ENCODE assay signal across 23 cellular contexts in genomic region chr22:46721716-46722115, GRCh38. TPM values are rescaled to one million over a fixed set of nuclear protein-coding genes. Genes with fewer than 3 reads are reported as not detected.
A peak's percentile ranks its signal among the peaks of the same experiment; 100 is the strongest.
DNase-seq lines count a peak whose midpoint lies in the region; ATAC-seq, FAIRE-seq and TF ChIP-seq lines count a peak whose summit lies in the region.
"Had no signal": no experiment of that assay in that cellular context is flagged by ENCODE, and none has a peak within 500 bp of the region (broad histone marks: within the 10 kb centered on the region; RNA-seq: fewer than 3 reads in every experiment).

No MANE protein-coding gene starts in this region.

- intact Hi-C loops in HepG2 (cut with micrococcal nuclease; ENCODE audit: unreplicated experiment) (no loop called here), right lobe of liver (cut with DNase I) (no loop called here), tibial artery (cut with DNase I; ENCODE audit: low total_unique reads) (no loop called here)

- TF ChIP-seq RAD21 in HepG2 (CRISPR knock-in tag; IDR thresholded peaks at IDR 0.05): no peak

- DNase-seq in HepG2 (ENCODE audit: low spot score) (no peak), right lobe of liver (no peak), T-helper 17 cell (no peak), left kidney (ENCODE audit: low read depth, low spot score) (peak; percentile 82), tibial artery (no peak), SKM-1 (lab: John Stamatoyannopoulos, UW; ENCODE audit: unreplicated experiment) (no peak)
- DNase-seq: activated CD4-positive, alpha-beta T cell treated with anti-CD3 and anti-CD28 coated beads for 36 hours; activated CD8-positive, alpha-beta memory T cell treated with anti-CD3 and anti-CD28 coated beads, Interleukin-2, amount 10 ng/mL, durations not matched to agents 7 days and 5 days; GDM1; mesendoderm; naive thymus-derived CD4-positive, alpha-beta T cell; NCI-H187 treated with DMSO at 0.1 percent for 48 hours; OCI-M1; SIG-M5; T-helper 1 cell; upper lobe of right lung had no signal

- H3K9me3 ChIP-seq in HepG2 (ENCODE audit: low read length) (no peaks in the 10 kb centered on the region), right lobe of liver (no peaks in the 10 kb centered on the region), T-helper 17 cell (ENCODE audit: control insufficient read depth, low read length, poor library complexity, severe bottlenecking) (no peaks in the 10 kb centered on the region), tibial artery (no peaks in the 10 kb centered on the region)
- H3K9me3 ChIP-seq: BLaER1 treated with 17β-estradiol and CSF1 and Interleukin-3, amounts not matched to agents 10 nM and 100 nM; esophagus muscularis mucosa; HAP-1; pancreas; upper lobe of right lung had no signal

- in situ Hi-C loops in HepG2 (cut with HindIII; ENCODE audit: extremely low pct_ligation_motif_present, low pct_unique_long_range_greater_than_20kb): no loop called here

- H3K9ac ChIP-seq in HepG2 (ENCODE audit: insufficient read depth, low read depth, low read length): no peak overlapping the region
- H3K9ac ChIP-seq: BLaER1 treated with 17β-estradiol and CSF1 and Interleukin-3, amounts not matched to agents 10 nM and 100 nM had no signal

- peaks cover 3% of the 10 kb centered on the region for H3K79me2 ChIP-seq in HepG2 (ENCODE audit: insufficient read depth, low read length)

- H3K4me1 ChIP-seq in HepG2 (ENCODE audit: insufficient read depth, low read length) (no peaks in the 10 kb centered on the region), right lobe of liver (peaks cover 0 to 16% (median 6%) of the 10 kb centered on the region in 4 donors), tibial artery (no peaks in the 10 kb centered on the region)
- H3K4me1 ChIP-seq: HAP-1, upper lobe of right lung had no signal

- TF ChIP-seq POLR2A in HepG2 (IDR thresholded peaks at IDR 0.05; ENCODE audit: insufficient read depth in 1 of 2, low read depth in 2 of 2, low read length in 2 of 2): no peak
- no peak for TF ChIP-seq POLR2A in right lobe of liver (IDR thresholded peaks at IDR 0.05)

- peaks cover 32% of the 10 kb centered on the region for H3K4me1 Mint-ChIP-seq in T-helper 17 cell
- H3K4me1 Mint-ChIP-seq: activated CD8-positive, alpha-beta memory T cell treated with anti-CD3 and anti-CD28 coated beads, Interleukin-2, amount 10 ng/mL, durations not matched to agents 7 days and 5 days had no signal

- no peak overlapping the region for H3K4me3 Mint-ChIP-seq in T-helper 17 cell
- H3K4me3 Mint-ChIP-seq: activated CD4-positive, alpha-beta T cell treated with anti-CD3 and anti-CD28 coated beads for 36 hours; activated CD8-positive, alpha-beta memory T cell treated with anti-CD3 and anti-CD28 coated beads, Interleukin-2, amount 10 ng/mL, durations not matched to agents 7 days and 5 days; activated naive CD4-positive, alpha-beta T cell treated with anti-CD3 and anti-CD28 coated beads, Interleukin-2, amount 50 U/mL, for 24 hours; naive thymus-derived CD4-positive, alpha-beta T cell had no signal

- BruUV-seq in HepG2 (replicated peaks; lab: Mats Ljungman, UMichigan): no TSS peak

- H3K27ac ChIP-seq in HepG2 (ENCODE audit: extremely low read length, insufficient read depth, low read length): no peak overlapping the region
- H3K27ac ChIP-seq in right lobe of liver: no peak overlapping the region
- H3K27ac ChIP-seq in tibial artery: no peak overlapping the region
- H3K27ac ChIP-seq: esophagus muscularis mucosa, pancreas, upper lobe of right lung had no signal

- WGBS in HepG2 (ENCODE audit: low lambda C conversion rate): 94% methylated on average over 8 of the region's 8 CpGs
- 85% methylated on average over 5 of the region's 8 CpGs for WGBS in right lobe of liver (ENCODE audit: insufficient coverage, low coverage, low lambda C conversion rate, missing lambda C conversion rate)

- no peak for TF ChIP-seq EP300 in HepG2 (IDR thresholded peaks at IDR 0.05; ENCODE audit: low read depth in 2 of 2, low read length in 2 of 2)
- TF ChIP-seq EP300 in HepG2 (CRISPR knock-in tag; IDR thresholded peaks at IDR 0.05; ENCODE audit: borderline replicate concordance): no peak

- peaks cover 10% of the 10 kb centered on the region; the same call in 1 of the 2 replicates for H4K20me1 ChIP-seq in HepG2 (ENCODE audit: insufficient read depth, low read length)

- no peak overlapping the region for H2AFZ ChIP-seq in HepG2 (ENCODE audit: low read length)

- H3K4me3 ChIP-seq in HepG2 (replicated peaks in 1 of 3; ENCODE audit: insufficient read depth in 1 of 3, low read depth in 2 of 3, low read length in 3 of 3): no peak overlapping the region
- no peak overlapping the region for H3K4me3 ChIP-seq in right lobe of liver
- H3K4me3 ChIP-seq in tibial artery: no peak overlapping the region
- H3K4me3 ChIP-seq: BLaER1 treated with 17β-estradiol and CSF1 and Interleukin-3, amounts not matched to agents 10 nM and 100 nM; esophagus muscularis mucosa; HAP-1; pancreas; upper lobe of right lung had no signal

- H3K36me3 ChIP-seq in HepG2 (replicated peaks in 1 of 2; ENCODE audit: control insufficient read depth in 1 of 2, insufficient read depth in 2 of 2, low read length in 2 of 2) (peaks cover 11 to 48% of the 10 kb centered on the region in 2 experiments), right lobe of liver (peaks cover 0 to 27% (median 14%) of the 10 kb centered on the region in 4 donors), tibial artery (peaks cover 21 to 58% (median 38%) of the 10 kb centered on the region in 3 donors)

- no peak for FAIRE-seq in HepG2 (lab: Jason Lieb, UNC)
- FAIRE-seq: astrocyte, pancreas had no signal

- H3K27me3 Mint-ChIP-seq in T-helper 17 cell: no peaks in the 10 kb centered on the region
- H3K27me3 Mint-ChIP-seq: activated CD4-positive, alpha-beta T cell treated with anti-CD3 and anti-CD28 coated beads for 36 hours; activated CD8-positive, alpha-beta memory T cell treated with anti-CD3 and anti-CD28 coated beads, Interleukin-2, amount 10 ng/mL, durations not matched to agents 7 days and 5 days; activated naive CD4-positive, alpha-beta T cell treated with anti-CD3 and anti-CD28 coated beads, Interleukin-2, amount 50 U/mL, for 24 hours; naive thymus-derived CD4-positive, alpha-beta T cell had no signal

- POLR2A ChIA-PET in HepG2 (lab: Yijun Ruan, JAX): no interaction called here

- TF ChIP-seq CTCF in HepG2 (CRISPR knock-in tag; IDR thresholded peaks at IDR 0.05) (no peak), right lobe of liver (IDR thresholded peaks at IDR 0.05) (no peak), tibial artery (IDR thresholded peaks at IDR 0.05) (no peak)

- no peak overlapping the region for H3K4me2 ChIP-seq in HepG2 (ENCODE audit: low read depth, low read length)

- CTCF ChIA-PET in HepG2 (lab: Yijun Ruan, JAX; ENCODE audit: low intra/inter-chr PET ratio, low total read pairs): no interaction called here

- no peak for ATAC-seq in HepG2
- no peak for ATAC-seq in right lobe of liver
- ATAC-seq in T-helper 17 cell: no peak
- no peak for ATAC-seq in GM21367 (IDR thresholded peaks at IDR 0.05; ENCODE audit: unreplicated experiment)
- ATAC-seq: activated CD4-positive, alpha-beta T cell treated with anti-CD3 and anti-CD28 coated beads for 36 hours; activated CD8-positive, alpha-beta memory T cell treated with anti-CD3 and anti-CD28 coated beads, Interleukin-2, amount 10 ng/mL, durations not matched to agents 7 days and 5 days; naive thymus-derived CD4-positive, alpha-beta T cell; pancreas; upper lobe of right lung had no signal

- peak overlapping the region; percentile 83 for H3K27ac Mint-ChIP-seq in T-helper 17 cell
- H3K27ac Mint-ChIP-seq: activated CD4-positive, alpha-beta T cell treated with anti-CD3 and anti-CD28 coated beads for 36 hours; activated CD8-positive, alpha-beta memory T cell treated with anti-CD3 and anti-CD28 coated beads, Interleukin-2, amount 10 ng/mL, durations not matched to agents 7 days and 5 days; activated naive CD4-positive, alpha-beta T cell treated with anti-CD3 and anti-CD28 coated beads, Interleukin-2, amount 50 U/mL, for 24 hours had no signal

- H3K36me3 Mint-ChIP-seq in T-helper 17 cell (ENCODE audit: low read depth): peaks cover 7% of the 10 kb centered on the region

- H3K27me3 ChIP-seq in HepG2 (ENCODE audit: control insufficient read depth in 1 of 2, insufficient read depth in 2 of 2, low read length in 2 of 2): no peaks in the 10 kb centered on the region
- no peaks in the 10 kb centered on the region for H3K27me3 ChIP-seq in right lobe of liver
- no peaks in the 10 kb centered on the region for H3K27me3 ChIP-seq in tibial artery
- H3K27me3 ChIP-seq: BLaER1 treated with 17β-estradiol and CSF1 and Interleukin-3, amounts not matched to agents 10 nM and 100 nM; esophagus muscularis mucosa; pancreas; upper lobe of right lung had no signal

RNA-seq across cellular contexts. Expression of gene CERK, which starts 16.3 kb away (rescaled TPM):
- total RNA-seq in HepG2 (2016; rRNA removed; fragmentation: Illumina TruSeq; extraction: Trizol): 40.3 and 41.8 TPM in 2 replicates
- total RNA-seq in HepG2 (2016; cell fraction: cytosol; rRNA removed; fragmentation: Illumina TruSeq; extraction: Trizol; ENCODE audit: low read depth): 33.8 and 34.8 TPM in 2 replicates
- total RNA-seq in HepG2 (2016; cell fraction: insoluble cytoplasmic fraction; rRNA removed; fragmentation: Illumina TruSeq; extraction: Trizol): 36.2 and 38.6 TPM in 2 replicates
- total RNA-seq in HepG2 (2016; cell fraction: membrane; rRNA removed; fragmentation: Illumina TruSeq; extraction: Trizol): 63.0 and 65.4 TPM in 2 replicates
- total RNA-seq in HepG2 (2016; cell fraction: nucleus; rRNA removed; fragmentation: Illumina TruSeq; extraction: Trizol): 26.0 and 34.7 TPM in 2 replicates
- polyA plus RNA-seq in HepG2 (2011; rRNA removed): 41.9 and 49.5 TPM in 2 replicates
- polyA plus RNA-seq in HepG2 (2011; cell fraction: cytosol; rRNA removed): 38.6 and 42.2 TPM in 2 replicates
- polyA plus RNA-seq in HepG2 (2011; cell fraction: nucleus; rRNA removed): 42.7 and 45.1 TPM in 2 replicates
- 38.6 and 44.4 TPM in 2 replicates for polyA plus RNA-seq in HepG2 (2012)
- polyA plus RNA-seq in HepG2 (2016; cell fraction: cytosol; fragmentation: Illumina TruSeq; extraction: Trizol; ENCODE audit: low read depth): 31.4 and 34.6 TPM in 2 replicates
- polyA plus RNA-seq in HepG2 (2016; cell fraction: insoluble cytoplasmic fraction; fragmentation: Illumina TruSeq; extraction: Trizol; ENCODE audit: low read depth): 32.4 and 37.2 TPM in 2 replicates
- 47.9 and 48.5 TPM in 2 replicates for polyA plus RNA-seq in HepG2 (2016; cell fraction: membrane; fragmentation: Illumina TruSeq; extraction: Trizol; ENCODE audit: low read depth)
- polyA plus RNA-seq in HepG2 (2016; cell fraction: nucleus; fragmentation: Illumina TruSeq; extraction: Trizol; ENCODE audit: insufficient read depth, low read depth): 42.2 and 46.3 TPM in 2 replicates
- 29.1 and 59.9 TPM in 2 replicates for polyA minus RNA-seq in HepG2 (2011; rRNA and poly(A)+ RNA removed; ENCODE audit: low replicate concordance)
- 26.6 and 33.8 TPM in 2 replicates for polyA minus RNA-seq in HepG2 (2011; cell fraction: cytosol; rRNA and poly(A)+ RNA removed)
- polyA minus RNA-seq in HepG2 (2011; cell fraction: nucleus; rRNA and poly(A)+ RNA removed): 39.4 and 41.5 TPM in 2 replicates
- total RNA-seq in right lobe of liver: 10 to 100 TPM in 5 of 6 experiments, 1 to 10 TPM in 1; 9.6 to 27.5 (median 18.5) TPM
- 100 to 1,000 TPM; 164 to 174 TPM for total RNA-seq in T-helper 17 cell

RNA-seq across cellular contexts. Expression of gene TBC1D22A, which starts 40.7 kb away (rescaled TPM):
- total RNA-seq in HepG2 (2016; rRNA removed; fragmentation: Illumina TruSeq; extraction: Trizol): 17.3 and 17.6 TPM in 2 replicates
- 13.6 and 13.8 TPM in 2 replicates for total RNA-seq in HepG2 (2016; cell fraction: cytosol; rRNA removed; fragmentation: Illumina TruSeq; extraction: Trizol; ENCODE audit: low read depth)
- total RNA-seq in HepG2 (2016; cell fraction: insoluble cytoplasmic fraction; rRNA removed; fragmentation: Illumina TruSeq; extraction: Trizol): 14.5 and 18.0 TPM in 2 replicates
- total RNA-seq in HepG2 (2016; cell fraction: membrane; rRNA removed; fragmentation: Illumina TruSeq; extraction: Trizol): 15.2 and 19.7 TPM in 2 replicates
- total RNA-seq in HepG2 (2016; cell fraction: nucleus; rRNA removed; fragmentation: Illumina TruSeq; extraction: Trizol): 11.0 and 13.2 TPM in 2 replicates
- polyA plus RNA-seq in HepG2 (2011; rRNA removed): 17.5 and 18.0 TPM in 2 replicates
- 16.4 and 18.2 TPM in 2 replicates for polyA plus RNA-seq in HepG2 (2011; cell fraction: cytosol; rRNA removed)
- polyA plus RNA-seq in HepG2 (2011; cell fraction: nucleus; rRNA removed): 14.2 and 18.7 TPM in 2 replicates
- 12.4 and 15.2 TPM in 2 replicates for polyA plus RNA-seq in HepG2 (2012)
- polyA plus RNA-seq in HepG2 (2016; cell fraction: cytosol; fragmentation: Illumina TruSeq; extraction: Trizol; ENCODE audit: low read depth): 7.7 and 9.5 TPM in 2 replicates
- polyA plus RNA-seq in HepG2 (2016; cell fraction: insoluble cytoplasmic fraction; fragmentation: Illumina TruSeq; extraction: Trizol; ENCODE audit: low read depth): 17.3 and 21.6 TPM in 2 replicates
- polyA plus RNA-seq in HepG2 (2016; cell fraction: membrane; fragmentation: Illumina TruSeq; extraction: Trizol; ENCODE audit: low read depth): 14.3 and 16.8 TPM in 2 replicates
- 13.4 and 13.5 TPM in 2 replicates for polyA plus RNA-seq in HepG2 (2016; cell fraction: nucleus; fragmentation: Illumina TruSeq; extraction: Trizol; ENCODE audit: insufficient read depth, low read depth)
- polyA minus RNA-seq in HepG2 (2011; rRNA and poly(A)+ RNA removed; ENCODE audit: low replicate concordance): 14.2 and 23.5 TPM in 2 replicates
- 11.9 and 12.0 TPM in 2 replicates for polyA minus RNA-seq in HepG2 (2011; cell fraction: cytosol; rRNA and poly(A)+ RNA removed)
- 21.5 and 22.0 TPM in 2 replicates for polyA minus RNA-seq in HepG2 (2011; cell fraction: nucleus; rRNA and poly(A)+ RNA removed)
- 10 to 100 TPM; 10.9 to 18.1 (median 14.0) TPM for total RNA-seq in right lobe of liver
- 10 to 100 TPM; 42.1 to 43.8 TPM for total RNA-seq in T-helper 17 cell
